In genomic region chr20:20849126-20849525, GRCh38 we compare ENCODE assay signal across 18 cellular contexts.
DNase-seq lines count a peak whose midpoint lies in the region; ATAC-seq and TF ChIP-seq lines count a peak whose summit lies in the region.
"Had no signal": no experiment of that assay in that cellular context is flagged by ENCODE, and none has a peak within 500 bp of the region (broad histone marks: within the 10 kb centered on the region; RNA-seq: fewer than 3 reads in every experiment).

No MANE protein-coding gene starts in this region.

- peak overlapping the region in 3 of 4 donors; percentile 26 to 53 (median 40) for H3K27ac ChIP-seq in tibial nerve
- no peak overlapping the region for H3K27ac ChIP-seq in gastrocnemius medialis
- no peak overlapping the region for H3K27ac ChIP-seq in left ventricle myocardium inferior (replicated peaks)
- H3K27ac ChIP-seq: KMS-11, PC-9 had no signal

- intact Hi-C loops in gastrocnemius medialis (cut with DNase I; ENCODE audit: low total_unique reads) (no loop called here), left ventricle myocardium inferior (cut with micrococcal nuclease) (no loop called here)

- H3K36me3 ChIP-seq in tibial nerve (no peaks in the 10 kb centered on the region), gastrocnemius medialis (no peaks in the 10 kb centered on the region), left ventricle myocardium inferior (no peaks in the 10 kb centered on the region)

- no peak for TF ChIP-seq EP300 in tibial nerve (IDR thresholded peaks at IDR 0.05)

- no peak for ATAC-seq in gastrocnemius medialis
- ATAC-seq: HepG2 had no signal

- H3K4me1 ChIP-seq in tibial nerve (peaks cover 0 to 7% (median 0%) of the 10 kb centered on the region in 4 donors), gastrocnemius medialis (no peaks in the 10 kb centered on the region), left ventricle myocardium inferior (no peaks in the 10 kb centered on the region)

- WGBS in tibial nerve, 2 donors: 37 to 46% methylated on average over 8 of the region's 8 CpGs

- no peaks in the 10 kb centered on the region for H3K27me3 ChIP-seq in tibial nerve
- no peaks in the 10 kb centered on the region for H3K27me3 ChIP-seq in gastrocnemius medialis
- H3K27me3 ChIP-seq in left ventricle myocardium inferior (ENCODE audit: low read depth): peaks cover 58% of the 10 kb centered on the region

- peak; percentile 60 for DNase-seq in RPMI7951 (ENCODE audit: low read depth)
- DNase-seq in foreskin melanocyte: peak; percentile 51
- DNase-seq in middle frontal gyrus (ENCODE audit: extremely low spot score, low spot score): peak; percentile 53
- DNase-seq in tibial nerve (ENCODE audit: low spot score in 2 of 2): no peak
- DNase-seq in activated CD4-positive, alpha-beta T cell treated with anti-CD3 and anti-CD28 coated beads for 48 hours: no peak
- no peak for DNase-seq in gastrocnemius medialis
- no peak for DNase-seq in left ventricle myocardium inferior
- DNase-seq: AML-193; CD4-positive, alpha-beta memory T cell; DMS79 treated with DMSO at 0.1 percent for 48 hours; GF-D8; H7; NCI-H1092 treated with DMSO at 0.1 percent for 48 hours; NCI-H1694 treated with DMSO at 0.1 percent for 48 hours; NCI-H345; PC-9 had no signal

- in situ Hi-C loops in gastrocnemius medialis (cut with MboI; ENCODE audit: low sequenced_read_pairs in 4 of 4): no loop called here

- H3K9me3 ChIP-seq in tibial nerve (no peaks in the 10 kb centered on the region), gastrocnemius medialis (no peaks in the 10 kb centered on the region), left ventricle myocardium inferior (replicated peaks) (no peaks in the 10 kb centered on the region)

- TF ChIP-seq POLR2A in tibial nerve (IDR thresholded peaks at IDR 0.05) (no peak), gastrocnemius medialis (IDR thresholded peaks at IDR 0.05) (no peak)

- H3K4me3 ChIP-seq in tibial nerve (no peak overlapping the region), gastrocnemius medialis (no peak overlapping the region), left ventricle myocardium inferior (no peak overlapping the region)
- H3K4me3 ChIP-seq: PC-9 had no signal

- TF ChIP-seq CTCF in tibial nerve (IDR thresholded peaks at IDR 0.05) (no peak), gastrocnemius medialis (IDR thresholded peaks at IDR 0.05 in 4 of 5, conservative IDR thresholded peaks at IDR 0.05 in 1 of 5) (no peak), left ventricle myocardium inferior (IDR thresholded peaks at IDR 0.05; ENCODE audit: borderline replicate concordance) (no peak)

Comparison
In these comparisons a context has a peak if more than half of its experiments do, and no peak if none do; other contexts are left out.
1. DNase-seq: peak in RPMI7951 (single experiment), foreskin melanocyte (single experiment) and middle frontal gyrus (single experiment); none in tibial nerve (0 of 2), activated CD4-positive, alpha-beta T cell treated with anti-CD3 and anti-CD28 coated beads for 48 hours (single experiment), gastrocnemius medialis (0 of 2) and left ventricle myocardium inferior (single experiment).
2. H3K27ac ChIP-seq: peak in tibial nerve (3 of 4); none in gastrocnemius medialis (0 of 4) and left ventricle myocardium inferior (single experiment).